ENCODE assay signal across 22 cellular contexts in genomic region chr1:22249928-22250680, GRCh38.
"Had no signal": no experiment of that assay in that cellular context is flagged by ENCODE, and none has a peak within 500 bp of the region (broad histone marks: within the 10 kb centered on the region; RNA-seq: fewer than 3 reads in every experiment).

No MANE protein-coding gene starts in this region.

- H3K4me2 ChIP-seq: smooth muscle cell had no signal

- DNase-seq: activated B cell treated with CpG ODN at 0.5 μM for 24 hours; activated CD4-positive, alpha-beta T cell treated with anti-CD3 and anti-CD28 coated beads for 48 hours; activated CD8-positive, alpha-beta T cell treated with anti-CD3 and anti-CD28 coated beads for 36 hours; activated effector memory CD4-positive, alpha-beta T cell treated with anti-CD3 and anti-CD28 coated beads, Interleukin-2, amount 50 U/mL, for 16 hours; activated T-cell treated with anti-CD3 and anti-CD28 coated beads, Interleukin-2, amount 50 U/mL, for 48 hours; body of pancreas; cortex of kidney; effector CD8-positive, alpha-beta T cell; gastrocnemius medialis; heart left ventricle; left colon; natural killer cell; nucleus accumbens; right cardiac atrium; stimulated activated CD4-positive, alpha-beta T cell treated with anti-CD3 and anti-CD28 coated beads, Interleukin-4, amount 100 ng/mL, for 4 hours; stimulated activated CD8-positive, alpha-beta memory T cell treated with anti-CD3 and anti-CD28 coated beads, Interleukin-4, amount 100 ng/mL, for 48 hours; stimulated activated naive CD4-positive, alpha-beta T cell treated with Interleukin-2 at 50 U/mL for 16 hours; upper lobe of left lung had no signal

- H3K4me1 Mint-ChIP-seq: activated B cell treated with CpG ODN at 0.5 μM for 24 hours; activated naive CD4-positive, alpha-beta T cell treated with anti-CD3 and anti-CD28 coated beads, Interleukin-2, amount 50 U/mL, for 24 hours; natural killer cell had no signal

- H3K27ac ChIP-seq: body of pancreas, gastrocnemius medialis, heart left ventricle, upper lobe of left lung had no signal

- H3K4me1 ChIP-seq: body of pancreas, heart left ventricle had no signal

- H3K36me3 ChIP-seq: gastrocnemius medialis, heart left ventricle, upper lobe of left lung had no signal

- H3K9me3 ChIP-seq: body of pancreas, gastrocnemius medialis, heart left ventricle, mucosa of descending colon, upper lobe of left lung had no signal

- H3K36me3 Mint-ChIP-seq: activated naive CD4-positive, alpha-beta T cell treated with anti-CD3 and anti-CD28 coated beads, Interleukin-2, amount 50 U/mL, for 24 hours; natural killer cell had no signal

- ATAC-seq: activated CD8-positive, alpha-beta T cell treated with anti-CD3 and anti-CD28 coated beads for 36 hours; body of pancreas; gastrocnemius medialis; heart left ventricle; left colon; mucosa of descending colon; natural killer cell; right cardiac atrium had no signal

- H3K4me3 ChIP-seq: body of pancreas, gastrocnemius medialis, heart left ventricle, mucosa of descending colon, smooth muscle cell, upper lobe of left lung had no signal

- H3K9me3 Mint-ChIP-seq: activated B cell treated with CpG ODN at 0.5 μM for 24 hours; activated CD8-positive, alpha-beta T cell treated with anti-CD3 and anti-CD28 coated beads for 36 hours; activated naive CD4-positive, alpha-beta T cell treated with anti-CD3 and anti-CD28 coated beads, Interleukin-2, amount 50 U/mL, for 24 hours; central memory CD8-positive, alpha-beta T cell; natural killer cell had no signal

- H3K27ac Mint-ChIP-seq: activated B cell treated with CpG ODN at 0.5 μM for 24 hours; activated CD8-positive, alpha-beta T cell treated with anti-CD3 and anti-CD28 coated beads for 36 hours; activated naive CD4-positive, alpha-beta T cell treated with anti-CD3 and anti-CD28 coated beads, Interleukin-2, amount 50 U/mL, for 24 hours; natural killer cell had no signal

- H3K27me3 ChIP-seq: body of pancreas, upper lobe of left lung had no signal

- H3K4me3 Mint-ChIP-seq: activated B cell treated with CpG ODN at 0.5 μM for 24 hours; activated CD8-positive, alpha-beta T cell treated with anti-CD3 and anti-CD28 coated beads for 36 hours; activated naive CD4-positive, alpha-beta T cell treated with anti-CD3 and anti-CD28 coated beads, Interleukin-2, amount 50 U/mL, for 24 hours; central memory CD8-positive, alpha-beta T cell; natural killer cell had no signal
